Comparison of ENCODE assay signal across 14 cellular contexts in the genomic region with DNA sequence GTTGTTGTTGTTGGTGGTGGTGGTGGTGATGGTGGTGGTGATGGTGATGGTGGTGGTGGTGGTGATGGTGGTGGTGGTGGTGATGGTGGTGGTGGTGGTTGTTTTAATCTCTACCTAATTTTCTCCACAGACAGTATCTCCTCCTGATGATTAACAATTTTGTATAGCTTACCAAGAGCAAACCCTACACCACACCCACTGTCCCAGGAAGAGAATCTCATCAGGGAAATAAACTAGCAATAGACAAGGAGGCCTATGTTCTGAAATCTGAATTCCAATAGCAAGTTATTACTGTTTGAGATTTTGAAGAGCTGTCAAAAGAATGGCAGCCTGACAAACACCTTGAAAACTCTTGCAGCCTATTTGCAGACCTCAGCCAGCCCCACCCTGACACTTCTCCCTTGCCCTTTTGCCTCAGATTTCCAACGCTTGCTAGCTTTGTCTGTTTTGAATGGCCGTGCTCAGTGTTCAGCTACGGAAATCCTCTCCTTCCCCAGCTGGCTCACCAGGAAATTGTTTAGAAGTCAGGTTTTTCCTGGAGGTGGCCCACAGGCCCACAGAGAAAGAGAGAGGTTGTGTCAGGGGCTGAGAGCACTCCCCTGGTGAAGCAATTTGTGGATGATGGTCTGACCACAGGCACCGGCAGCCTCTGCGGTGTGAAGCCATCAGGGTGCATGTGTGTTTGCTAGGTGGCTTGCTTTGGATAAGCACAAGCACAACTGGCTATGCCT.
DNase-seq lines count a peak whose midpoint lies in the region; ATAC-seq and TF ChIP-seq lines count a peak whose summit lies in the region.
"Had no signal": no experiment of that assay in that cellular context is flagged by ENCODE, and none has a peak within 500 bp of the region (broad histone marks: within the 10 kb centered on the region; RNA-seq: fewer than 3 reads in every experiment).

No MANE protein-coding gene starts in this region.

- H3K4me1 ChIP-seq in subcutaneous abdominal adipose tissue (ENCODE audit: control insufficient read depth in 5 of 5, insufficient read depth in 5 of 5, low read length in 5 of 5) (peaks cover 7 to 47% (median 26%) of the 10 kb centered on the region in 5 donors), esophagus muscularis mucosa (peaks cover 0 to 33% (median 2%) of the 10 kb centered on the region in 4 donors)

- H3K27me3 ChIP-seq in subcutaneous abdominal adipose tissue (ENCODE audit: control insufficient read depth in 5 of 5, insufficient read depth in 4 of 5, low read length in 5 of 5) (no peaks in the 10 kb centered on the region), esophagus muscularis mucosa (no peaks in the 10 kb centered on the region)

- H3K27ac ChIP-seq in subcutaneous abdominal adipose tissue (ENCODE audit: low read depth, low read length) (peak overlapping the region; percentile 66), esophagus muscularis mucosa (replicated peaks in 1 of 4) (peak overlapping the region in 1 of 4 donors; percentile 17)

- TF ChIP-seq EP300 in esophagus muscularis mucosa (IDR thresholded peaks at IDR 0.05), result no peak

- H3K4me3 ChIP-seq in subcutaneous abdominal adipose tissue (ENCODE audit: low read depth in 1 of 5, low read length in 5 of 5), result no peak overlapping the region
- H3K4me3 ChIP-seq in esophagus muscularis mucosa, result no peak overlapping the region

- intact Hi-C loops in esophagus muscularis mucosa (cut with DNase I), result no loop called here

- TF ChIP-seq CTCF in WTC11 (IDR thresholded peaks at IDR 0.05) (no peak), esophagus muscularis mucosa (IDR thresholded peaks at IDR 0.05) (no peak)

- WGBS in esophagus muscularis mucosa, result 47% methylated on average over 5 of the region's 5 CpGs

- H3K4me3 Mint-ChIP-seq in activated CD8-positive, alpha-beta memory T cell treated with anti-CD3 and anti-CD28 coated beads, Interleukin-2, amount 10 ng/mL, durations not matched to agents 7 days and 5 days, result no peak overlapping the region
- no peak overlapping the region for H3K4me3 Mint-ChIP-seq in WTC11
- H3K4me3 Mint-ChIP-seq: HFFc6 had no signal

- CTCF ChIA-PET in activated CD8-positive, alpha-beta memory T cell treated with anti-CD3 and anti-CD28 coated beads, Interleukin-2, amount 10 ng/mL, durations not matched to agents 7 days and 5 days (lab: Charles Lee), result no interaction called here
- CTCF ChIA-PET in WTC11 (lab: Charles Lee), result interaction anchor here (1.4 kb wide), 1 partner anchor 10 kb away, joined by 4 read pairs; no protein-coding TSS in a partner anchor

- ATAC-seq in activated CD8-positive, alpha-beta memory T cell treated with anti-CD3 and anti-CD28 coated beads, Interleukin-2, amount 10 ng/mL, durations not matched to agents 7 days and 5 days, result peak; percentile 69
- ATAC-seq in WTC11, result peak; percentile 68
- ATAC-seq in HG03469 (IDR thresholded peaks at IDR 0.05; ENCODE audit: unreplicated experiment), result no peak

- TF ChIP-seq POLR2A in esophagus muscularis mucosa (IDR thresholded peaks at IDR 0.05; ENCODE audit: low read depth), result no peak

- peaks cover 4% of the 10 kb centered on the region for H3K27me3 Mint-ChIP-seq in activated CD8-positive, alpha-beta memory T cell treated with anti-CD3 and anti-CD28 coated beads, Interleukin-2, amount 10 ng/mL, durations not matched to agents 7 days and 5 days
- H3K27me3 Mint-ChIP-seq in WTC11 (ENCODE audit: low read depth), result no peaks in the 10 kb centered on the region

- POLR2A ChIA-PET in WTC11 (lab: Charles Lee), result no interaction called here

- H3K9me3 ChIP-seq in subcutaneous abdominal adipose tissue (ENCODE audit: control insufficient read depth in 5 of 5, low read length in 5 of 5), result peaks cover 0 to 7% (median 5%) of the 10 kb centered on the region in 5 donors
- H3K9me3 ChIP-seq in esophagus muscularis mucosa, result peaks cover 0 to 8% (median 3%) of the 10 kb centered on the region in 4 donors

- DNase-seq in activated CD8-positive, alpha-beta memory T cell treated with anti-CD3 and anti-CD28 coated beads, Interleukin-2, amount 10 ng/mL, durations not matched to agents 7 days and 5 days, result peak; percentile 70
- no peak for DNase-seq in activated CD8-positive, alpha-beta memory T cell treated with anti-CD3 and anti-CD28 coated beads, Interleukin-2, amount 50 U/mL, for 4 hours
- no peak for DNase-seq in WTC11 (ENCODE audit: low spot score)
- peak; percentile 56 for DNase-seq in islet precursor cell
- DNase-seq in AML-193 (lab: John Stamatoyannopoulos, UW), result no peak
- DNase-seq in esophagus muscularis mucosa (ENCODE audit: extremely low spot score), result no peak
- DNase-seq: activated CD4-positive, alpha-beta T cell treated with anti-CD3 and anti-CD28 coated beads for 4 hours; activated effector memory CD4-positive, alpha-beta T cell treated with anti-CD3 and anti-CD28 coated beads, Interleukin-2, amount 50 U/mL, for 16 hours; caudate nucleus; HFFc6; IMR-90; NCI-H2081 treated with DMSO at 0.1 percent for 48 hours had no signal

- H3K27ac Mint-ChIP-seq in activated CD8-positive, alpha-beta memory T cell treated with anti-CD3 and anti-CD28 coated beads, Interleukin-2, amount 10 ng/mL, durations not matched to agents 7 days and 5 days, result no peak overlapping the region
- 0 out of 2 replicates have a peak overlapping the region, but pooled peaks have one; percentile 30 for H3K27ac Mint-ChIP-seq in WTC11
- H3K27ac Mint-ChIP-seq: HFFc6 had no signal

- no peaks in the 10 kb centered on the region for H3K36me3 ChIP-seq in subcutaneous abdominal adipose tissue (ENCODE audit: control insufficient read depth in 5 of 5, insufficient read depth in 5 of 5, low read length in 5 of 5)
- no peaks in the 10 kb centered on the region for H3K36me3 ChIP-seq in esophagus muscularis mucosa

- H3K9ac ChIP-seq in subcutaneous abdominal adipose tissue (ENCODE audit: low read length in 5 of 5), result no peak overlapping the region

- no peaks in the 10 kb centered on the region for H3K36me3 Mint-ChIP-seq in activated CD8-positive, alpha-beta memory T cell treated with anti-CD3 and anti-CD28 coated beads, Interleukin-2, amount 10 ng/mL, durations not matched to agents 7 days and 5 days
- H3K36me3 Mint-ChIP-seq in WTC11, result peaks cover 9% of the 10 kb centered on the region

- peaks cover 16% of the 10 kb centered on the region for H3K4me1 Mint-ChIP-seq in activated CD8-positive, alpha-beta memory T cell treated with anti-CD3 and anti-CD28 coated beads, Interleukin-2, amount 10 ng/mL, durations not matched to agents 7 days and 5 days
- peaks cover 47% of the 10 kb centered on the region for H3K4me1 Mint-ChIP-seq in WTC11

- H3K9me3 Mint-ChIP-seq in activated CD8-positive, alpha-beta memory T cell treated with anti-CD3 and anti-CD28 coated beads, Interleukin-2, amount 10 ng/mL, durations not matched to agents 7 days and 5 days (ENCODE audit: low read depth), result no peaks in the 10 kb centered on the region
- H3K9me3 Mint-ChIP-seq in WTC11, result peaks cover 11% of the 10 kb centered on the region

TF ChIP-seq in WTC11, 78 proteins besides CTCF, POLR2A, EP300 and RAD21:
- TF ChIP-seq ZNF423 (CRISPR knock-in tag; IDR thresholded peaks at IDR 0.05) (0 out of 2 replicates have a peak, but pooled peaks have one; percentile 4), NFYB (CRISPR knock-in tag; conservative IDR thresholded peaks at IDR 0.05; ENCODE audit: low read depth) (no peak)

Comparison
In these comparisons a context has a peak if more than half of its experiments do, and no peak if none do; other contexts are left out.
1. DNase-seq: peak in activated CD8-positive, alpha-beta memory T cell treated with anti-CD3 and anti-CD28 coated beads, Interleukin-2, amount 10 ng/mL, durations not matched to agents 7 days and 5 days (single experiment) and islet precursor cell (single experiment); none in activated CD8-positive, alpha-beta memory T cell treated with anti-CD3 and anti-CD28 coated beads, Interleukin-2, amount 50 U/mL, for 4 hours (single experiment), WTC11 (single experiment), AML-193 (0 of 2) and esophagus muscularis mucosa (single experiment).